In genomic region chr1:181424786-181425403, GRCh38 we compare ENCODE assay signal across 8 cellular contexts. TPM values are rescaled to one million over a fixed set of nuclear protein-coding genes. Genes with fewer than 3 reads are reported as not detected.
DNase-seq lines count a peak whose midpoint lies in the region; ATAC-seq and TF ChIP-seq lines count a peak whose summit lies in the region.

No MANE protein-coding gene starts in this region.

- peaks cover 0 to 5% of the 10 kb centered on the region in 2 donors for H3K9me3 Mint-ChIP-seq in natural killer cell

- TF ChIP-seq RAD21 in IMR-90 (IDR thresholded peaks at IDR 0.05; ENCODE audit: low read length), result peak; percentile 73

- ATAC-seq in IMR-90 (ENCODE audit: low read depth) (peak; percentile 95), natural killer cell (peak in 2 of 3 donors; percentile 56 to 66), GM19467 (IDR thresholded peaks at IDR 0.05; ENCODE audit: unreplicated experiment) (no peak)

- no peak overlapping the region for H4K5ac ChIP-seq in IMR-90 (ENCODE audit: low read depth, low read length)

- no peaks in the 10 kb centered on the region for H3K36me3 ChIP-seq in IMR-90 (ENCODE audit: control insufficient read depth, insufficient read depth, low read length)
- no peaks in the 10 kb centered on the region for H3K36me3 ChIP-seq in OCI-LY3 (replicated peaks; ENCODE audit: low read depth, low read length)
- H3K36me3 ChIP-seq in esophagus squamous epithelium, result no peaks in the 10 kb centered on the region

- H3K4me1 Mint-ChIP-seq in natural killer cell, result peaks cover 7 to 15% of the 10 kb centered on the region in 2 donors

- H3K27me3 ChIP-seq in IMR-90 (ENCODE audit: control insufficient read depth, insufficient read depth, low read length), result no peaks in the 10 kb centered on the region; the same call in 1 of the 2 replicates
- H3K27me3 ChIP-seq in OCI-LY3 (ENCODE audit: low read depth, low read length), result peaks cover 18% of the 10 kb centered on the region
- peaks cover 0 to 43% (median 0%) of the 10 kb centered on the region in 4 donors for H3K27me3 ChIP-seq in esophagus squamous epithelium

- H4K20me1 ChIP-seq in IMR-90 (ENCODE audit: insufficient read depth, low read length) (no peaks in the 10 kb centered on the region), OCI-LY3 (ENCODE audit: insufficient read depth, low read length) (no peaks in the 10 kb centered on the region)

- peaks cover 15 to 24% of the 10 kb centered on the region in 2 donors for H3K27me3 Mint-ChIP-seq in natural killer cell (ENCODE audit: low read depth in 2 of 2)

- CTCF ChIA-PET in IMR-90 (lab: Yijun Ruan, JAX), result interaction anchor here (0.5 to 1.7 kb wide), 13 partner anchors 8 to 663 kb away, joined by 3 to 8 read pairs (median 3); no protein-coding TSS in a partner anchor

- no peak overlapping the region for H3K56ac ChIP-seq in IMR-90 (ENCODE audit: extremely low read depth, insufficient read depth, low read length)

- no peaks in the 10 kb centered on the region for H3K79me2 ChIP-seq in OCI-LY3 (ENCODE audit: low read length)

- TF ChIP-seq POLR2A in IMR-90 (IDR thresholded peaks at IDR 0.05; ENCODE audit: low read depth, low read length) (no peak), esophagus squamous epithelium (IDR thresholded peaks at IDR 0.05) (no peak)

- no peak overlapping the region for H4K8ac ChIP-seq in IMR-90 (ENCODE audit: low read depth in 2 of 2, low read length in 2 of 2)

- dilution Hi-C loops in IMR-90 (cut with HindIII; ENCODE audit: low sequenced_read_pairs, unreplicated experiment), result loop anchor here (25.0 kb wide), 1 partner anchor 213 kb away; no protein-coding TSS in a partner anchor

- BruUV-seq in IMR-90 (replicated peaks; lab: Mats Ljungman, UMichigan), result no TSS peak

- TF ChIP-seq CTCF in GM12801 (IDR thresholded peaks at IDR 0.05; ENCODE audit: extremely low read depth, insufficient read length), result peak; percentile 59
- TF ChIP-seq CTCF in IMR-90 (conservative IDR thresholded peaks at IDR 0.05; ENCODE audit: low read depth, low read length), result peak; percentile 99
- TF ChIP-seq CTCF in OCI-LY3 (IDR thresholded peaks at IDR 0.05; ENCODE audit: low read depth, low read length), result peak; percentile 100
- peak; percentile 93 to 98 (median 97) for TF ChIP-seq CTCF in esophagus squamous epithelium (IDR thresholded peaks at IDR 0.05)
- TF ChIP-seq CTCF in natural killer cell (IDR thresholded peaks at IDR 0.05), result peak; percentile 67

- no peaks in the 10 kb centered on the region for H3K9me1 ChIP-seq in IMR-90 (ENCODE audit: insufficient read depth, low read length)

- H3K4me3 ChIP-seq in IMR-90 (ENCODE audit: insufficient read depth, low read depth, low read length), result no peak overlapping the region
- peak overlapping the region; percentile 61 for H3K4me3 ChIP-seq in OCI-LY3 (ENCODE audit: low read length)
- no peak overlapping the region for H3K4me3 ChIP-seq in esophagus squamous epithelium

- H3K4me2 ChIP-seq in IMR-90 (ENCODE audit: low read depth, low read length), result no peak overlapping the region
- H3K4me2 ChIP-seq in OCI-LY3 (ENCODE audit: low read length), result peak overlapping the region; percentile 70

- H3K79me1 ChIP-seq in IMR-90 (ENCODE audit: low read depth in 1 of 2, low read length in 2 of 2), result no peaks in the 10 kb centered on the region

- H3K9ac ChIP-seq in IMR-90 (ENCODE audit: low read depth, low read length) (no peak overlapping the region), OCI-LY3 (ENCODE audit: low read length) (no peak overlapping the region; the same call in 1 of the 2 replicates)

- no peak overlapping the region for H3K14ac ChIP-seq in IMR-90 (replicated peaks; ENCODE audit: low read depth, low read length)

- WGBS in IMR-90 (ENCODE audit: extremely low coverage in 2 of 2, insufficient read length in 1 of 2), 2 experiments, result 0% methylated on average over 1 of the region's 16 CpGs; no CpG with 5 or more reads in 1 of the 2 experiments
- 14 to 15% methylated on average over 8 to 14 of the region's 16 CpGs for WGBS in esophagus squamous epithelium, 2 donors

- DNase-seq in IMR-90, result peak; percentile 58
- peak; percentile 70 for DNase-seq in activated T-cell treated with anti-CD3 and anti-CD28 coated beads for 24 hours (ENCODE audit: low read depth)
- DNase-seq in esophagus squamous epithelium (lab: John Stamatoyannopoulos, UW), result no peak
- peak; percentile 19 for DNase-seq in natural killer cell
- peak; percentile 52 to 87 (median 73) for DNase-seq in stimulated activated naive CD4-positive, alpha-beta T cell (lab: John Stamatoyannopoulos, UW)

- H2BK5ac ChIP-seq in IMR-90 (ENCODE audit: low read depth, low read length, poor library complexity, severe bottlenecking), result no peak overlapping the region

- intact Hi-C loops in IMR-90 (cut with micrococcal nuclease), result loop anchor here (1.0 kb wide), 1 partner anchor 235 kb away; no protein-coding TSS in a partner anchor
- intact Hi-C loops in esophagus squamous epithelium (cut with DNase I), result loop anchor here (2.0 kb wide), 1 partner anchor 234 kb away; no protein-coding TSS in a partner anchor
- intact Hi-C loops in natural killer cell (cut with micrococcal nuclease), result no loop called here

- H3K18ac ChIP-seq in IMR-90 (ENCODE audit: low read depth, low read length), result no peak overlapping the region

- no peak overlapping the region for H3K23ac ChIP-seq in IMR-90 (ENCODE audit: low read depth, low read length)

- no peak overlapping the region for H2AK9ac ChIP-seq in IMR-90 (replicated peaks; ENCODE audit: low read depth, low read length, poor library complexity)

- POLR2A ChIA-PET in IMR-90 (lab: Charles Lee; ENCODE audit: unreplicated experiment), result no interaction called here

- no peak overlapping the region for H2AFZ ChIP-seq in IMR-90 (replicated peaks; ENCODE audit: low read length, poor library complexity)
- H2AFZ ChIP-seq in OCI-LY3 (ENCODE audit: low read depth, low read length), result peak overlapping the region; percentile 81; the same call in 1 of the 2 replicates

- H2BK15ac ChIP-seq in IMR-90 (ENCODE audit: low read depth, low read length), result no peak overlapping the region

- no peak overlapping the region for H4K91ac ChIP-seq in IMR-90 (ENCODE audit: insufficient read depth, low read depth, low read length)

- H3K27ac ChIP-seq in IMR-90 (ENCODE audit: insufficient read depth, low read length) (no peak overlapping the region), OCI-LY3 (ENCODE audit: low read length) (no peak overlapping the region), esophagus squamous epithelium (no peak overlapping the region)

- H3K4me1 ChIP-seq in IMR-90 (ENCODE audit: control insufficient read depth, insufficient read depth, low read length) (no peaks in the 10 kb centered on the region), OCI-LY3 (ENCODE audit: low read length) (peaks cover 11% of the 10 kb centered on the region), esophagus squamous epithelium (peaks cover 0 to 7% (median 0%) of the 10 kb centered on the region in 3 donors)

- no peak overlapping the region for H2BK120ac ChIP-seq in IMR-90 (ENCODE audit: low read depth, low read length)

- H3K36me3 Mint-ChIP-seq in natural killer cell, result no peaks in the 10 kb centered on the region

- H3K9me3 ChIP-seq in IMR-90 (ENCODE audit: control insufficient read depth, insufficient read depth, low read length) (no peaks in the 10 kb centered on the region), OCI-LY3 (ENCODE audit: insufficient read depth, low read length) (no peaks in the 10 kb centered on the region), esophagus squamous epithelium (no peaks in the 10 kb centered on the region)

- H3K4ac ChIP-seq in IMR-90 (ENCODE audit: low read depth, low read length), result no peak overlapping the region

- H2AK5ac ChIP-seq in IMR-90 (ENCODE audit: low read depth, low read length), result no peak overlapping the region

- peak overlapping the region; percentile 11 for H3K4me3 Mint-ChIP-seq in natural killer cell

- no peak overlapping the region for H2BK20ac ChIP-seq in IMR-90 (ENCODE audit: low read depth, low read length)

- no peak overlapping the region for H3K27ac Mint-ChIP-seq in natural killer cell

- in situ Hi-C loops in IMR-90 (cut with MboI; ENCODE audit: low sequenced_read_pairs), result loop anchor here (5.0 kb wide), 1 partner anchor 238 kb away; no protein-coding TSS in a partner anchor

TF ChIP-seq in IMR-90, 13 proteins besides CTCF, POLR2A, EP300 and RAD21:
- TF ChIP-seq RFX5 (IDR thresholded peaks at IDR 0.05; ENCODE audit: low read depth, low read length) (no peak), SMC3 (IDR thresholded peaks at IDR 0.05; ENCODE audit: low read depth, low read length) (peak; percentile 85), MXI1 (IDR thresholded peaks at IDR 0.05; ENCODE audit: borderline replicate concordance, low read depth, low read length) (no peak)

RNA-seq across cellular contexts. Expression of gene CACNA1E, which starts 58.4 kb away (rescaled TPM):
- not detected in 2 replicates for total RNA-seq in IMR-90 (2012; rRNA removed)
- not detected in 2 replicates for polyA plus RNA-seq in IMR-90 (2012; rRNA removed)
- not detected in 2 replicates for polyA plus RNA-seq in IMR-90 (2012; cell fraction: cytosol; rRNA removed)
- polyA plus RNA-seq in IMR-90 (2012; cell fraction: nucleus; rRNA removed; ENCODE audit: low replicate concordance), result not detected in 2 replicates
- under 1 TPM in 2 of 4 donors, not detected in 2; 0.09 to 0.19 TPM for total RNA-seq in esophagus squamous epithelium
- total RNA-seq in natural killer cell, result under 1 TPM in 1 of 3 donors, not detected in 2; 0.40 TPM
